In genomic region chr11:71358122-71358728, GRCh38 we compare ENCODE assay signal across 1 cellular context.
TF ChIP-seq lines count a peak whose summit lies in the region.

No MANE protein-coding gene starts in this region.

TF ChIP-seq in IMR-90, 13 proteins besides CTCF, POLR2A, EP300 and RAD21 (continued from another document):
- TF ChIP-seq NFE2L2 (IDR thresholded peaks at IDR 0.05; ENCODE audit: low read depth, low read length) (no peak), MAFK (IDR thresholded peaks at IDR 0.05; ENCODE audit: low read depth, low read length) (peak; percentile 33; the same call in 1 of the 2 replicates)
